In genomic region chr11:117583063-117583801, GRCh38 we compare ENCODE assay signal across 1 cellular context.
TF ChIP-seq lines count a peak whose summit lies in the region.

No MANE protein-coding gene starts in this region.

TF ChIP-seq in GM23338, 12 proteins besides CTCF, POLR2A, EP300 and RAD21 (continued from another document):
- TF ChIP-seq ZNF462 (CRISPR knock-in tag; IDR thresholded peaks at IDR 0.05): no peak
- TF ChIP-seq EZH2phosphoT487 (IDR thresholded peaks at IDR 0.05; ENCODE audit: unreplicated experiment): no peak
